8 cellular contexts compared by ENCODE assay signal in genomic region chr4:112145326-112145819, GRCh38. TPM values are rescaled to one million over a fixed set of nuclear protein-coding genes. Genes with fewer than 3 reads are reported as not detected.
DNase-seq lines count a peak whose midpoint lies in the region; ATAC-seq lines count a peak whose summit lies in the region.

Gene FAM241A (plus strand): TSS chr4:112145454. CDS start chr4:112145581, 127 bp downstream.

- H3K9me3 Mint-ChIP-seq in T-cell: no peaks in the 10 kb centered on the region

- peaks cover 28 to 45% (median 28%) of the 10 kb centered on the region in 3 donors for H3K4me1 Mint-ChIP-seq in T-cell

- no peaks in the 10 kb centered on the region for H3K36me3 Mint-ChIP-seq in T-cell

- peak within 1 kb of the TSS; percentile 80 for H3K27ac ChIP-seq in rectal smooth muscle tissue (ENCODE audit: low read depth, low read length)

- peak; percentile 14 for DNase-seq in GM04503 (ENCODE audit: low read depth)
- DNase-seq in GOT3 (lab: John Stamatoyannopoulos, UW): peak; percentile 9
- peak; percentile 72 for DNase-seq in LHCN-M2 (ENCODE audit: low read depth)
- peak; percentile 75 to 96 (median 86) for DNase-seq in T-cell
- peak; percentile 72 for DNase-seq in amniotic epithelial cell (ENCODE audit: low read depth)
- DNase-seq in left ventricle myocardium superior: peak; percentile 94
- no peak for DNase-seq in DMS79 (lab: John Stamatoyannopoulos, UW)

- H3K27me3 Mint-ChIP-seq in T-cell: no peaks in the 10 kb centered on the region

- POLR2A ChIA-PET in T-cell (lab: Charles Lee): no interaction called here

- H3K36me3 ChIP-seq in rectal smooth muscle tissue (ENCODE audit: control insufficient read depth, insufficient read depth, low read length): no peaks in the 10 kb centered on the region

- H3K9ac ChIP-seq in rectal smooth muscle tissue (ENCODE audit: low read length): no peak within 1 kb of the TSS

- peak within 1 kb of the TSS; percentile 82 to 89 (median 86) for H3K4me3 Mint-ChIP-seq in T-cell

- peak within 1 kb of the TSS; percentile 69 for H3K4me3 ChIP-seq in rectal smooth muscle tissue (ENCODE audit: low read length)

- no peaks in the 10 kb centered on the region for H3K27me3 ChIP-seq in rectal smooth muscle tissue (ENCODE audit: control insufficient read depth, insufficient read depth, low read length)

- CTCF ChIA-PET in T-cell (lab: Charles Lee): interaction anchor here (0.5 to 0.6 kb wide), 2 partner anchors 10 to 176 kb away, joined by 4 to 5 read pairs; no protein-coding TSS in a partner anchor

- H3K4me1 ChIP-seq in rectal smooth muscle tissue (ENCODE audit: control insufficient read depth, insufficient read depth, low read length): peaks cover 6% of the 10 kb centered on the region

- ATAC-seq in T-cell (replicated peaks in 1 of 4): peak; percentile 90 to 98 (median 96)
- ATAC-seq in left ventricle myocardium superior: peak; percentile 98

- H3K27ac Mint-ChIP-seq in T-cell: peak within 1 kb of the TSS; percentile 68 to 95

- intact Hi-C loops in left ventricle myocardium superior (cut with micrococcal nuclease): loop anchor here (10.0 kb wide), 1 partner anchor 89 kb away; the partner anchor contains the start of gene AP1AR

RNA-seq across cellular contexts. Expression of gene FAM241A, which starts in this region (rescaled TPM):
- total RNA-seq in LHCN-M2 (2014; rRNA removed) (1.2 and 1.5 TPM in 2 replicates), T-cell (1 to 10 TPM; 1.4 to 3.4 (median 2.0) TPM), left ventricle myocardium superior (11.3 TPM)
- 0.45 TPM for polyA plus RNA-seq in LHCN-M2 (2012)
